In the genomic region with DNA sequence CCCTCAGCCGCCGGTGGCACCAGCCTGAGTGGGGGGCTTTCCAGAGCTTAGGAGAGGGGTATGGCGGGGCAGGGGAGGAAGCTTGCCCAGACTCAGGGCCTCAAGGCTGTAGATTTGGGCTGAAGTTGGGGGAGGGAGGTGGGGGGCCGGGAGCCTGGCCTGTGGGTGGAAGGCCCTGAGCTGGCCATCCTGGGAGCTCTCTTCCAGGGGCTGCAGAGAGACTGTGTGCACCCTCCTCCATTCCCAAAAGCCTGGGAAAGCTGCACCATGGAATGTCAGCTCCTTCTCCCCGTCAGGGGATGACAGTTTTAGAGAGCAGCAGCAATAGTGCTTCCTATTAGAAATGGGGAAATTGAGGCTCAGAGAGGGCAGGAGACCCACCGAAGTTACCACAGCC, we compare ENCODE assay signal across 10 cellular contexts. TPM values are rescaled to one million over a fixed set of nuclear protein-coding genes. Genes with fewer than 3 reads are reported as not detected.
DNase-seq lines count a peak whose midpoint lies in the region; ATAC-seq and TF ChIP-seq lines count a peak whose summit lies in the region.
"Had no signal": no experiment of that assay in that cellular context is flagged by ENCODE, and none has a peak within 500 bp of the region (broad histone marks: within the 10 kb centered on the region; RNA-seq: fewer than 3 reads in every experiment).

No MANE protein-coding gene starts in this region.

- H3K27ac ChIP-seq in HEK293 (ENCODE audit: extremely low read depth, low read depth, low read length) (no peak overlapping the region), iPS-20b (ENCODE audit: low read length) (no peak overlapping the region)

- H3K27me3 Mint-ChIP-seq in activated B cell treated with CpG ODN at 0.5 μM for 24 hours = peaks cover 52% of the 10 kb centered on the region
- peaks cover 86% of the 10 kb centered on the region for H3K27me3 Mint-ChIP-seq in stimulated activated memory B cell treated with anti-CD40 and anti-IgM and Interleukin-4, amounts not matched to agents 10 μg/mL and 1 μg/mL and 100 μg/mL, for 72 hours

- no peaks in the 10 kb centered on the region for H3K36me3 Mint-ChIP-seq in activated B cell treated with CpG ODN at 0.5 μM for 24 hours (ENCODE audit: low read depth)
- H3K36me3 Mint-ChIP-seq in stimulated activated memory B cell treated with anti-CD40 and anti-IgM and Interleukin-4, amounts not matched to agents 10 μg/mL and 1 μg/mL and 100 μg/mL, for 72 hours = peaks cover under 1% of the 10 kb centered on the region
- H3K36me3 Mint-ChIP-seq in activated naive CD4-positive, alpha-beta T cell treated with anti-CD3 and anti-CD28 coated beads, Interleukin-2, amount 50 U/mL, for 72 hours = peaks cover 2% of the 10 kb centered on the region in 2 donors
- H3K36me3 Mint-ChIP-seq: IgD-negative memory B cell had no signal

- TF ChIP-seq CTCF in HEK293 (tag by site-specific recombination; IDR thresholded peaks at IDR 0.05) (no peak), activated B cell treated with CpG ODN at 0.5 μM for 24 hours (IDR thresholded peaks at IDR 0.05) (no peak)

- DNase-seq in activated B cell treated with CpG ODN at 0.5 μM for 24 hours = no peak
- DNase-seq in activated naive CD4-positive, alpha-beta T cell treated with anti-CD3 and anti-CD28 coated beads, Interleukin-2, amount 50 U/mL, for 72 hours (ENCODE audit: low spot score in 2 of 2) = no peak
- no peak for DNase-seq in RPMI8226
- DNase-seq in NCI-H1092 treated with DMSO at 0.1 percent for 48 hours (lab: John Stamatoyannopoulos, UW) = no peak
- DNase-seq in NCI-H2227 (lab: John Stamatoyannopoulos, UW; ENCODE audit: unreplicated experiment) = no peak

- POLR2A ChIA-PET in HEK293 (lab: Yijun Ruan, JAX) = no interaction called here
- POLR2A ChIA-PET in activated B cell treated with CpG ODN at 0.5 μM for 24 hours (lab: Charles Lee) = no interaction called here

- peaks cover 40% of the 10 kb centered on the region for H3K27me3 ChIP-seq in iPS-20b (ENCODE audit: insufficient read depth, low read length)

- CTCF ChIA-PET in HEK293 (lab: Yijun Ruan, JAX) (interaction anchor here (0.6 to 0.7 kb wide), 3 partner anchors 29 to 278 kb away, joined by 3 to 4 read pairs (median 3); no protein-coding TSS in a partner anchor), activated B cell treated with CpG ODN at 0.5 μM for 24 hours (lab: Charles Lee) (no interaction called here)

- peaks cover 43% of the 10 kb centered on the region for H3K4me1 Mint-ChIP-seq in activated B cell treated with CpG ODN at 0.5 μM for 24 hours
- H3K4me1 Mint-ChIP-seq in stimulated activated memory B cell treated with anti-CD40 and anti-IgM and Interleukin-4, amounts not matched to agents 10 μg/mL and 1 μg/mL and 100 μg/mL, for 72 hours = peaks cover 60% of the 10 kb centered on the region

- H3K4me1 ChIP-seq in HEK293 (ENCODE audit: control insufficient read depth, insufficient read depth, low read length) (peaks cover 5% of the 10 kb centered on the region), iPS-20b (ENCODE audit: insufficient read depth, low read length) (peaks cover 5% of the 10 kb centered on the region)

- peak overlapping the region; percentile 74 for H3K4me3 Mint-ChIP-seq in activated B cell treated with CpG ODN at 0.5 μM for 24 hours
- H3K4me3 Mint-ChIP-seq in stimulated activated memory B cell treated with anti-CD40 and anti-IgM and Interleukin-4, amounts not matched to agents 10 μg/mL and 1 μg/mL and 100 μg/mL, for 72 hours = peak overlapping the region; percentile 65

- H3K4me3 ChIP-seq in HEK293 (ENCODE audit: low read depth, low read length) (no peak overlapping the region), iPS-20b (ENCODE audit: low read length) (peak overlapping the region; percentile 63; the same call in 1 of the 2 replicates)

- no peak overlapping the region for H3K27ac Mint-ChIP-seq in activated B cell treated with CpG ODN at 0.5 μM for 24 hours
- no peak overlapping the region for H3K27ac Mint-ChIP-seq in stimulated activated memory B cell treated with anti-CD40 and anti-IgM and Interleukin-4, amounts not matched to agents 10 μg/mL and 1 μg/mL and 100 μg/mL, for 72 hours
- no peak overlapping the region for H3K27ac Mint-ChIP-seq in activated naive CD4-positive, alpha-beta T cell treated with anti-CD3 and anti-CD28 coated beads, Interleukin-2, amount 50 U/mL, for 72 hours
- H3K27ac Mint-ChIP-seq: progenitor cell of endocrine pancreas had no signal

- H3K36me3 ChIP-seq in HEK293 (ENCODE audit: control insufficient read depth in 2 of 2, insufficient read depth in 1 of 2, low read length in 2 of 2) (no peaks in the 10 kb centered on the region), iPS-20b (ENCODE audit: insufficient read depth, low read depth, low read length) (no peaks in the 10 kb centered on the region)

- ATAC-seq in activated B cell treated with CpG ODN at 0.5 μM for 24 hours (ENCODE audit: low read depth) = no peak
- no peak for ATAC-seq in stimulated activated memory B cell treated with anti-CD40 and anti-IgM and Interleukin-4, amounts not matched to agents 10 μg/mL and 1 μg/mL and 100 μg/mL, for 72 hours
- ATAC-seq in activated naive CD4-positive, alpha-beta T cell treated with anti-CD3 and anti-CD28 coated beads, Interleukin-2, amount 50 U/mL, for 72 hours = no peak

- peaks cover under 1% of the 10 kb centered on the region for H3K9me3 Mint-ChIP-seq in activated B cell treated with CpG ODN at 0.5 μM for 24 hours
- peaks cover under 1% of the 10 kb centered on the region for H3K9me3 Mint-ChIP-seq in stimulated activated memory B cell treated with anti-CD40 and anti-IgM and Interleukin-4, amounts not matched to agents 10 μg/mL and 1 μg/mL and 100 μg/mL, for 72 hours
- peaks cover 0 to under 1% of the 10 kb centered on the region in 2 donors for H3K9me3 Mint-ChIP-seq in activated naive CD4-positive, alpha-beta T cell treated with anti-CD3 and anti-CD28 coated beads, Interleukin-2, amount 50 U/mL, for 72 hours

- no peak overlapping the region for H3K9ac ChIP-seq in iPS-20b (ENCODE audit: low read depth, low read length)

- H3K9me3 ChIP-seq in HEK293 (ENCODE audit: control insufficient read depth, insufficient read depth, low read depth, low read length) (no peaks in the 10 kb centered on the region), iPS-20b (ENCODE audit: insufficient read depth, low read depth, low read length) (peaks cover 4% of the 10 kb centered on the region; the same call in 1 of the 2 replicates)

- intact Hi-C loops in activated B cell treated with CpG ODN at 0.5 μM for 24 hours (cut with micrococcal nuclease) = no loop called here

TF ChIP-seq in HEK293, 187 proteins besides CTCF, POLR2A, EP300 and RAD21:
- TF ChIP-seq GLIS2 (tag by site-specific recombination; IDR thresholded peaks at IDR 0.05) = peak; percentile 16; the same call in 1 of the 2 replicates
- TF ChIP-seq, protein P1, sequence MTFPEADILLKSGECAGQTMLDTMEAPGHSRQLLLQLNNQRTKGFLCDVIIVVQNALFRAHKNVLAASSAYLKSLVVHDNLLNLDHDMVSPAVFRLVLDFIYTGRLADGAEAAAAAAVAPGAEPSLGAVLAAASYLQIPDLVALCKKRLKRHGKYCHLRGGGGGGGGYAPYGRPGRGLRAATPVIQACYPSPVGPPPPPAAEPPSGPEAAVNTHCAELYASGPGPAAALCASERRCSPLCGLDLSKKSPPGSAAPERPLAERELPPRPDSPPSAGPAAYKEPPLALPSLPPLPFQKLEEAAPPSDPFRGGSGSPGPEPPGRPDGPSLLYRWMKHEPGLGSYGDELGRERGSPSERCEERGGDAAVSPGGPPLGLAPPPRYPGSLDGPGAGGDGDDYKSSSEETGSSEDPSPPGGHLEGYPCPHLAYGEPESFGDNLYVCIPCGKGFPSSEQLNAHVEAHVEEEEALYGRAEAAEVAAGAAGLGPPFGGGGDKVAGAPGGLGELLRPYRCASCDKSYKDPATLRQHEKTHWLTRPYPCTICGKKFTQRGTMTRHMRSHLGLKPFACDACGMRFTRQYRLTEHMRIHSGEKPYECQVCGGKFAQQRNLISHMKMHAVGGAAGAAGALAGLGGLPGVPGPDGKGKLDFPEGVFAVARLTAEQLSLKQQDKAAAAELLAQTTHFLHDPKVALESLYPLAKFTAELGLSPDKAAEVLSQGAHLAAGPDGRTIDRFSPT (tag by site-specific recombination; IDR thresholded peaks at IDR 0.05) = no peak

RNA-seq across cellular contexts. Expression of a gene that starts 1.0 kb away (rescaled TPM):
- not detected in 2 replicates for total RNA-seq in activated B cell treated with CpG ODN at 0.5 μM for 24 hours
- under 1 TPM in 1 of 2 donors, not detected in 1; 0.05 TPM for total RNA-seq in activated naive CD4-positive, alpha-beta T cell treated with anti-CD3 and anti-CD28 coated beads, Interleukin-2, amount 50 U/mL, for 72 hours

RNA-seq across cellular contexts. Expression of a gene that starts 32.7 kb away (rescaled TPM):
- total RNA-seq in activated B cell treated with CpG ODN at 0.5 μM for 24 hours = 0.32 TPM in 1 of 2 replicates, not detected in the other
- under 1 TPM; 0.68 to 0.89 TPM for total RNA-seq in activated naive CD4-positive, alpha-beta T cell treated with anti-CD3 and anti-CD28 coated beads, Interleukin-2, amount 50 U/mL, for 72 hours

RNA-seq across cellular contexts. Expression of a gene that starts 48.9 kb away (rescaled TPM):
- not detected in 2 replicates for total RNA-seq in activated B cell treated with CpG ODN at 0.5 μM for 24 hours
- not detected for total RNA-seq in activated naive CD4-positive, alpha-beta T cell treated with anti-CD3 and anti-CD28 coated beads, Interleukin-2, amount 50 U/mL, for 72 hours
- total RNA-seq: progenitor cell of endocrine pancreas had no signal
